27 cellular contexts compared by ENCODE assay signal in the genomic region with DNA sequence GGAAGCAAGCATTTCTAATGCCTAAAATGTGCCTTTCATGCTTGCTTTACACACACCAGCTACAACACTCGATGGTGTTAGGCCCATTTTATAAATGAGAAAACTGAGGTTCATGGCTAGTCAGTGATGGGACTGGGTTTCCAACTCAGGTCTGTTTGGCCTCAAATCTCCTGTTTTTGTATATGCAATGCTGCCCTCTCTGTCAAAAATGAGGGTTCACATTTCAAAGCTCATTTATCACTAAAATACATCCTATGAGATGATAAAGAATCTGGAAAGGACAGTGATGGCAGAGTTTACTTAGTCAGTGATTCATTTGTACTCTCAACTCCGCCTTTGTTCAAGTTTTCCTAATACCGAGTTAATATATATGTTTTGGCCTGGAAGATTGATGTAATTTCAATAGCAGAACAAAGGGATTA.
A peak's percentile ranks its signal among the peaks of the same experiment; 100 is the strongest.
DNase-seq lines count a peak whose midpoint lies in the region; ATAC-seq, FAIRE-seq and TF ChIP-seq lines count a peak whose summit lies in the region.
"Had no signal": no experiment of that assay in that cellular context is flagged by ENCODE, and none has a peak within 500 bp of the region (broad histone marks: within the 10 kb centered on the region; RNA-seq: fewer than 3 reads in every experiment).

No MANE protein-coding gene starts in this region.

- no peak for TF ChIP-seq RAD21 in HepG2 (CRISPR knock-in tag; IDR thresholded peaks at IDR 0.05)

- in situ Hi-C loops in HepG2 (cut with HindIII; ENCODE audit: extremely low pct_ligation_motif_present, low pct_unique_long_range_greater_than_20kb), result no loop called here
- in situ Hi-C loops in KBM-7 (cut with MboI; ENCODE audit: low pct_unique_long_range_greater_than_20kb, low sequenced_read_pairs), result no loop called here

- H3K4me1 ChIP-seq in HepG2 (ENCODE audit: insufficient read depth, low read length) (no peaks in the 10 kb centered on the region), right lobe of liver (peaks cover 0 to 4% (median 0%) of the 10 kb centered on the region in 4 donors), OCI-LY7 (ENCODE audit: insufficient read depth, low read length, poor library complexity, severe bottlenecking) (peaks cover 41% of the 10 kb centered on the region), body of pancreas (peaks cover 8% of the 10 kb centered on the region), upper lobe of right lung (peaks cover 4% of the 10 kb centered on the region), Caco-2 (no peaks in the 10 kb centered on the region)
- H3K4me1 ChIP-seq: adrenal gland, gastrocnemius medialis, tibial artery had no signal

- POLR2A ChIA-PET in HepG2 (lab: Yijun Ruan, JAX) (no interaction called here), OCI-LY7 (lab: Charles Lee) (no interaction called here), Caco-2 (lab: Charles Lee) (interaction anchor here (0.5 kb wide), 1 partner anchor 21 kb away, joined by 3 read pairs; no protein-coding TSS in a partner anchor)

- no peak overlapping the region for H3K27ac ChIP-seq in HepG2 (ENCODE audit: extremely low read length, insufficient read depth, low read length)
- H3K27ac ChIP-seq in right lobe of liver, result no peak overlapping the region
- H3K27ac ChIP-seq in OCI-LY7 (ENCODE audit: low read depth, low read length, poor library complexity, severe bottlenecking), result no peak overlapping the region
- no peak overlapping the region for H3K27ac ChIP-seq in body of pancreas
- no peak overlapping the region for H3K27ac ChIP-seq in upper lobe of right lung
- H3K27ac ChIP-seq: adrenal gland, BLaER1, gastrocnemius medialis, ovary, tibial artery had no signal

- no peak for TF ChIP-seq CTCF in HepG2 (CRISPR knock-in tag; IDR thresholded peaks at IDR 0.05)
- TF ChIP-seq CTCF in right lobe of liver (IDR thresholded peaks at IDR 0.05), result no peak
- peak; percentile 68 for TF ChIP-seq CTCF in OCI-LY7 (conservative IDR thresholded peaks at IDR 0.05; ENCODE audit: low read length)
- peak; percentile 30 for TF ChIP-seq CTCF in chondrocyte (IDR thresholded peaks at IDR 0.05)
- no peak for TF ChIP-seq CTCF in body of pancreas (IDR thresholded peaks at IDR 0.05)
- no peak for TF ChIP-seq CTCF in upper lobe of right lung (IDR thresholded peaks at IDR 0.05)
- TF ChIP-seq CTCF in Caco-2 (IDR thresholded peaks at IDR 0.05; ENCODE audit: insufficient read depth in 1 of 2, low read depth in 1 of 2, low read length in 1 of 2, severe bottlenecking in 1 of 2, unreplicated experiment in 1 of 2), result no peak

- intact Hi-C loops in HepG2 (cut with micrococcal nuclease; ENCODE audit: unreplicated experiment), result no loop called here
- intact Hi-C loops in right lobe of liver (cut with DNase I), result no loop called here
- intact Hi-C loops in OCI-LY7 (cut with micrococcal nuclease; ENCODE audit: unreplicated experiment), result loop anchor here (5.0 kb wide), 3 partner anchors 49 to 91 kb away; partner anchors contain the start of gene KCTD1
- intact Hi-C loops in body of pancreas (cut with DNase I), result no loop called here
- intact Hi-C loops in upper lobe of right lung (cut with DNase I), result no loop called here
- intact Hi-C loops in Caco-2 (cut with micrococcal nuclease; ENCODE audit: unreplicated experiment), result loop anchor here (5.0 kb wide), 1 partner anchor 149 kb away; no protein-coding TSS in a partner anchor

- no peak overlapping the region for H3K27ac Mint-ChIP-seq in chondrocyte (ENCODE audit: unreplicated experiment)
- H3K27ac Mint-ChIP-seq in Caco-2 (ENCODE audit: unreplicated experiment), result no peak overlapping the region
- H3K27ac Mint-ChIP-seq: activated CD8-positive, alpha-beta T cell treated with anti-CD3 and anti-CD28 coated beads for 36 hours; activated T-cell treated with anti-CD3 and anti-CD28 coated beads, Interleukin-2, amount 50 U/mL, for 24 hours; dendritic cell treated with granulocyte-macrophage colony-stimulating factor and Interleukin-4, amounts not matched to agents 40 ng/mL and 50 ng/mL, for 4 days; nephron had no signal

- H3K9me3 ChIP-seq in HepG2 (ENCODE audit: low read length), result no peaks in the 10 kb centered on the region
- H3K9me3 ChIP-seq in right lobe of liver, result no peaks in the 10 kb centered on the region
- H3K9me3 ChIP-seq in OCI-LY7 (ENCODE audit: low read length), result no peaks in the 10 kb centered on the region
- H3K9me3 ChIP-seq in body of pancreas, result no peaks in the 10 kb centered on the region
- no peaks in the 10 kb centered on the region for H3K9me3 ChIP-seq in upper lobe of right lung
- no peaks in the 10 kb centered on the region for H3K9me3 ChIP-seq in Caco-2
- H3K9me3 ChIP-seq: adrenal gland, BLaER1, gastrocnemius medialis, ovary, tibial artery had no signal

- H4K20me1 ChIP-seq in HepG2 (ENCODE audit: insufficient read depth, low read length) (no peaks in the 10 kb centered on the region), OCI-LY7 (ENCODE audit: insufficient read depth, low read length) (no peaks in the 10 kb centered on the region)
- H4K20me1 ChIP-seq: BLaER1 had no signal

- no peaks in the 10 kb centered on the region for H3K27me3 Mint-ChIP-seq in chondrocyte (ENCODE audit: low read depth)
- no peaks in the 10 kb centered on the region for H3K27me3 Mint-ChIP-seq in Caco-2 (ENCODE audit: insufficient read depth, unreplicated experiment)

- H3K4me2 ChIP-seq in HepG2 (ENCODE audit: low read depth, low read length), result no peak overlapping the region
- no peak overlapping the region for H3K4me2 ChIP-seq in OCI-LY7 (ENCODE audit: low read length)
- H3K4me2 ChIP-seq: BLaER1 had no signal

- H3K9me2 ChIP-seq in OCI-LY7 (ENCODE audit: insufficient read depth, low read length), result no peaks in the 10 kb centered on the region

- H3K36me3 ChIP-seq in HepG2 (replicated peaks in 1 of 2; ENCODE audit: control insufficient read depth in 1 of 2, insufficient read depth in 2 of 2, low read length in 2 of 2) (peaks cover 3 to 10% of the 10 kb centered on the region in 2 experiments; a peak in 3 of 5 replicates), right lobe of liver (no peaks in the 10 kb centered on the region), OCI-LY7 (ENCODE audit: insufficient read depth, low read length) (no peaks in the 10 kb centered on the region), body of pancreas (replicated peaks in 1 of 2; ENCODE audit: insufficient read depth in 1 of 2, low read depth in 2 of 2) (peaks cover 0 to 2% of the 10 kb centered on the region in 2 donors), upper lobe of right lung (no peaks in the 10 kb centered on the region), Caco-2 (ENCODE audit: control insufficient read depth, insufficient read depth, low read length) (no peaks in the 10 kb centered on the region)
- H3K36me3 ChIP-seq: ovary had no signal

- H3K27me3 ChIP-seq in HepG2 (ENCODE audit: control insufficient read depth in 1 of 2, insufficient read depth in 2 of 2, low read length in 2 of 2), result no peaks in the 10 kb centered on the region
- no peaks in the 10 kb centered on the region for H3K27me3 ChIP-seq in right lobe of liver
- no peaks in the 10 kb centered on the region for H3K27me3 ChIP-seq in body of pancreas
- H3K27me3 ChIP-seq in upper lobe of right lung, result no peaks in the 10 kb centered on the region
- no peaks in the 10 kb centered on the region for H3K27me3 ChIP-seq in Caco-2 (replicated peaks; ENCODE audit: control insufficient read depth, insufficient read depth, low read length)
- H3K27me3 ChIP-seq: adrenal gland, BLaER1, gastrocnemius medialis, ovary, tibial artery had no signal

- CTCF ChIA-PET in HepG2 (lab: Yijun Ruan, JAX; ENCODE audit: low intra/inter-chr PET ratio, low total read pairs), result no interaction called here
- CTCF ChIA-PET in OCI-LY7 (lab: Charles Lee; ENCODE audit: unreplicated experiment), result interaction anchor here (1.0 to 1.3 kb wide), 2 partner anchors 16 to 72 kb away, joined by 3 read pairs; no protein-coding TSS in a partner anchor
- CTCF ChIA-PET in Caco-2 (lab: Charles Lee), result no interaction called here

- H2AFZ ChIP-seq in HepG2 (ENCODE audit: low read length) (no peak overlapping the region), OCI-LY7 (ENCODE audit: low read length) (no peak overlapping the region)

- BruUV-seq in HepG2 (replicated peaks; lab: Mats Ljungman, UMichigan) (no TSS peak), OCI-LY7 (replicated peaks; lab: Mats Ljungman, UMichigan) (no TSS peak), Caco-2 (replicated peaks; lab: Mats Ljungman, UMichigan) (no TSS peak)

- no peak for TF ChIP-seq POLR2A in HepG2 (IDR thresholded peaks at IDR 0.05; ENCODE audit: insufficient read depth in 1 of 2, low read depth in 2 of 2, low read length in 2 of 2)
- TF ChIP-seq POLR2A in right lobe of liver (IDR thresholded peaks at IDR 0.05), result no peak
- TF ChIP-seq POLR2A in body of pancreas (IDR thresholded peaks at IDR 0.05), result no peak

- H3K79me2 ChIP-seq in HepG2 (ENCODE audit: insufficient read depth, low read length) (no peaks in the 10 kb centered on the region), OCI-LY7 (ENCODE audit: insufficient read depth, low read depth, low read length) (no peaks in the 10 kb centered on the region)

- TF ChIP-seq EP300 in HepG2 (IDR thresholded peaks at IDR 0.05; ENCODE audit: low read depth in 2 of 2, low read length in 2 of 2) (no peak), HepG2 (CRISPR knock-in tag; IDR thresholded peaks at IDR 0.05; ENCODE audit: borderline replicate concordance) (no peak)

- H3K9me3 Mint-ChIP-seq in chondrocyte (ENCODE audit: low read depth) (no peaks in the 10 kb centered on the region), Caco-2 (ENCODE audit: unreplicated experiment) (no peaks in the 10 kb centered on the region)
- H3K9me3 Mint-ChIP-seq: activated CD8-positive, alpha-beta T cell treated with anti-CD3 and anti-CD28 coated beads for 36 hours; activated T-cell treated with anti-CD3 and anti-CD28 coated beads, Interleukin-2, amount 50 U/mL, for 24 hours; dendritic cell treated with granulocyte-macrophage colony-stimulating factor and Interleukin-4, amounts not matched to agents 40 ng/mL and 50 ng/mL, for 4 days; nephron had no signal

- H3K4me3 Mint-ChIP-seq in chondrocyte (ENCODE audit: unreplicated experiment) (no peak overlapping the region), Caco-2 (ENCODE audit: unreplicated experiment) (no peak overlapping the region)
- H3K4me3 Mint-ChIP-seq: activated CD8-positive, alpha-beta T cell treated with anti-CD3 and anti-CD28 coated beads for 36 hours; activated T-cell treated with anti-CD3 and anti-CD28 coated beads, Interleukin-2, amount 50 U/mL, for 24 hours; dendritic cell treated with granulocyte-macrophage colony-stimulating factor and Interleukin-4, amounts not matched to agents 40 ng/mL and 50 ng/mL, for 4 days; nephron had no signal

- no peak for FAIRE-seq in HepG2 (lab: Jason Lieb, UNC)
- FAIRE-seq: RCC 7860 had no signal

- H3K4me1 Mint-ChIP-seq in chondrocyte (ENCODE audit: low read depth) (peaks cover 10% of the 10 kb centered on the region), Caco-2 (ENCODE audit: low read depth, unreplicated experiment) (no peaks in the 10 kb centered on the region)

- 70% methylated on average over 3 of the region's 3 CpGs for WGBS in HepG2 (ENCODE audit: low lambda C conversion rate)
- WGBS in right lobe of liver (ENCODE audit: insufficient coverage, low coverage, low lambda C conversion rate, missing lambda C conversion rate), result 95% methylated on average over 3 of the region's 3 CpGs
- 70 to 84% methylated on average over 3 of the region's 3 CpGs for WGBS in body of pancreas, 2 donors

- peaks cover 25% of the 10 kb centered on the region for H3K36me3 Mint-ChIP-seq in chondrocyte (ENCODE audit: low read depth)
- no peaks in the 10 kb centered on the region for H3K36me3 Mint-ChIP-seq in Caco-2 (ENCODE audit: insufficient read depth, unreplicated experiment)

- ATAC-seq in HepG2 (no peak), right lobe of liver (no peak), body of pancreas (no peak), upper lobe of right lung (no peak)
- ATAC-seq: activated CD8-positive, alpha-beta T cell treated with anti-CD3 and anti-CD28 coated beads for 36 hours; gastrocnemius medialis; left ventricle myocardium superior; stimulated activated naive CD8-positive, alpha-beta T cell treated with anti-CD3 and anti-CD28 coated beads, Interleukin-15, Interleukin-2, amounts not matched to agents 100 U/mL and 50 U/mL, for 24 hours had no signal

- DNase-seq in HepG2 (ENCODE audit: low spot score), result peak; percentile 10
- DNase-seq in right lobe of liver, result no peak
- peak; percentile 45 for DNase-seq in OCI-LY7 (ENCODE audit: low spot score)
- DNase-seq in chondrocyte (ENCODE audit: low spot score), result no peak
- no peak for DNase-seq in body of pancreas
- DNase-seq in upper lobe of right lung, result no peak
- DNase-seq in Caco-2, result no peak
- DNase-seq in KBM-7, result no peak
- DNase-seq: activated CD8-positive, alpha-beta T cell treated with anti-CD3 and anti-CD28 coated beads for 36 hours; activated T-cell treated with anti-CD3 and anti-CD28 coated beads, Interleukin-2, amount 50 U/mL, for 24 hours; adrenal gland; Calu3; gastrocnemius medialis; hippocampal formation; left ventricle myocardium superior; NCI-H2081; NCI-H446; ovary; stimulated activated CD4-positive, alpha-beta T cell treated with anti-CD3 and anti-CD28 coated beads, Interleukin-12 subunit alpha, Interleukin-12 subunit beta, amount 100 ng/mL, for 4 hours; stimulated activated CD4-positive, alpha-beta T cell treated with anti-CD3 and anti-CD28 coated beads, Interleukin-4, amount 100 ng/mL, for 4 hours; stimulated activated naive CD8-positive, alpha-beta T cell treated with anti-CD3 and anti-CD28 coated beads, Interleukin-15, Interleukin-2, amounts not matched to agents 100 U/mL and 50 U/mL, for 24 hours; T1000; tibial artery had no signal

- no peak overlapping the region for H3K9ac ChIP-seq in HepG2 (ENCODE audit: insufficient read depth, low read depth, low read length)
- H3K9ac ChIP-seq: BLaER1 had no signal

- no peak overlapping the region for H3K4me3 ChIP-seq in HepG2 (replicated peaks in 1 of 3; ENCODE audit: insufficient read depth in 1 of 3, low read depth in 2 of 3, low read length in 3 of 3)
- no peak overlapping the region for H3K4me3 ChIP-seq in right lobe of liver
- no peak overlapping the region for H3K4me3 ChIP-seq in OCI-LY7 (ENCODE audit: low read depth, low read length, poor library complexity, severe bottlenecking)
- no peak overlapping the region for H3K4me3 ChIP-seq in body of pancreas
- no peak overlapping the region for H3K4me3 ChIP-seq in upper lobe of right lung
- H3K4me3 ChIP-seq in Caco-2 (ENCODE audit: low read depth, low read length), result no peak overlapping the region
- H3K4me3 ChIP-seq: adrenal gland, BLaER1, gastrocnemius medialis, ovary, tibial artery had no signal

Comparison
In these comparisons a context has a peak if more than half of its experiments do, and no peak if none do; other contexts are left out.
1. DNase-seq: peak in HepG2 (single experiment) and OCI-LY7 (single experiment); none in right lobe of liver (0 of 3), chondrocyte (single experiment), body of pancreas (0 of 4), upper lobe of right lung (single experiment), Caco-2 (0 of 2) and KBM-7 (single experiment).
2. CTCF ChIP-seq: peak in OCI-LY7 (single experiment) and chondrocyte (single experiment); none in HepG2 (single experiment), right lobe of liver (0 of 4), body of pancreas (0 of 7), upper lobe of right lung (single experiment) and Caco-2 (0 of 2).
3. intact Hi-C loops: an anchor here in OCI-LY7 (5.0 kb wide) and Caco-2 (5.0 kb wide); none called in HepG2, right lobe of liver, body of pancreas and upper lobe of right lung.